Comparison of ENCODE assay signal across 19 cellular contexts in genomic region chr13:112510987-112511715, GRCh38.
DNase-seq lines count a peak whose midpoint lies in the region; ATAC-seq, FAIRE-seq and TF ChIP-seq lines count a peak whose summit lies in the region.
"Had no signal": no experiment of that assay in that cellular context is flagged by ENCODE, and none has a peak within 500 bp of the region (broad histone marks: within the 10 kb centered on the region; RNA-seq: fewer than 3 reads in every experiment).

No MANE protein-coding gene starts in this region.

- no peak for TF ChIP-seq EP300 in K562 (IDR thresholded peaks at IDR 0.05; ENCODE audit: low read length)

- H3K27me3 Mint-ChIP-seq in HFFc6 (ENCODE audit: insufficient read depth), result peaks cover 2% of the 10 kb centered on the region
- H3K27me3 Mint-ChIP-seq in natural killer cell treated with Interleukin-12 subunit alpha and Interleukin-12 subunit beta and Interleukin-15 and Interleukin-18, amount 100 ng/mL, for 72 hours, result no peaks in the 10 kb centered on the region
- no peaks in the 10 kb centered on the region for H3K27me3 Mint-ChIP-seq in type B pancreatic cell

- H3K36me3 Mint-ChIP-seq in HFFc6 (ENCODE audit: low read depth) (peaks cover 11% of the 10 kb centered on the region), type B pancreatic cell (peaks cover 15% of the 10 kb centered on the region)
- H3K36me3 Mint-ChIP-seq in natural killer cell treated with Interleukin-12 subunit alpha and Interleukin-12 subunit beta and Interleukin-15 and Interleukin-18, amount 100 ng/mL, for 72 hours, result no peaks in the 10 kb centered on the region

- no peak for TF ChIP-seq CTCF in HFFc6 (IDR thresholded peaks at IDR 0.05)
- TF ChIP-seq CTCF in K562 (IDR thresholded peaks at IDR 0.05 in 2 of 3, conservative IDR thresholded peaks at IDR 0.05 in 1 of 3; ENCODE audit: insufficient read depth in 2 of 3, low read depth in 1 of 3, low read length in 3 of 3), result no peak
- no peak for TF ChIP-seq CTCF in type B pancreatic cell (conservative IDR thresholded peaks at IDR 0.05)

- H2AFZ ChIP-seq in K562 (ENCODE audit: low read depth, low read length), result no peak overlapping the region

- H3K4me3 Mint-ChIP-seq in HFFc6 (no peak overlapping the region), type B pancreatic cell (no peak overlapping the region)
- no peak overlapping the region for H3K4me3 Mint-ChIP-seq in natural killer cell treated with Interleukin-12 subunit alpha and Interleukin-12 subunit beta and Interleukin-15 and Interleukin-18, amount 100 ng/mL, for 72 hours

- no peaks in the 10 kb centered on the region for H3K27me3 ChIP-seq in K562 (ENCODE audit: control insufficient read depth in 2 of 2, insufficient read depth in 2 of 2, low read length in 2 of 2)
- H3K27me3 ChIP-seq: ovary, Peyer's patch had no signal

- H3K9me1 ChIP-seq in K562 (ENCODE audit: control insufficient read depth, insufficient read depth, low read length), result no peaks in the 10 kb centered on the region

- no peak overlapping the region for H3K4me2 ChIP-seq in K562 (ENCODE audit: insufficient read depth, low read length)

- no peaks in the 10 kb centered on the region for H3K4me1 ChIP-seq in K562 (replicated peaks in 1 of 2; ENCODE audit: control insufficient read depth in 2 of 2, insufficient read depth in 2 of 2, low read length in 2 of 2)
- H3K4me1 ChIP-seq: Peyer's patch had no signal

- H3K9ac ChIP-seq in K562 (ENCODE audit: insufficient read depth in 1 of 2, low read depth in 2 of 2, low read length in 2 of 2), result no peak overlapping the region

- FAIRE-seq in K562 (lab: Jason Lieb, UNC), result no peak
- FAIRE-seq: TTC549 had no signal

- 88% methylated on average over 10 of the region's 10 CpGs for WGBS in K562 (ENCODE audit: insufficient coverage, low coverage, missing lambda C conversion rate)

- ATAC-seq in K562, result no peak
- peak; percentile 91 to 95 for ATAC-seq in natural killer cell treated with Interleukin-12 subunit alpha and Interleukin-12 subunit beta and Interleukin-15 and Interleukin-18, amount 100 ng/mL, for 72 hours
- ATAC-seq: HCT116 had no signal

- in situ Hi-C loops in K562 (cut with MboI), result no loop called here

- no peak overlapping the region for H3K27ac ChIP-seq in K562 (ENCODE audit: extremely low read depth, low read depth, low read length)
- H3K27ac ChIP-seq: ovary, Peyer's patch had no signal

- H3K9me3 Mint-ChIP-seq in HFFc6 (no peaks in the 10 kb centered on the region), type B pancreatic cell (no peaks in the 10 kb centered on the region)
- H3K9me3 Mint-ChIP-seq in natural killer cell treated with Interleukin-12 subunit alpha and Interleukin-12 subunit beta and Interleukin-15 and Interleukin-18, amount 100 ng/mL, for 72 hours, result no peaks in the 10 kb centered on the region

- H3K36me3 ChIP-seq in K562 (ENCODE audit: control insufficient read depth, insufficient read depth, low read length), result peaks cover 57% of the 10 kb centered on the region
- H3K36me3 ChIP-seq: ovary had no signal

- no peaks in the 10 kb centered on the region for H4K20me1 ChIP-seq in K562 (replicated peaks; ENCODE audit: control insufficient read depth, insufficient read depth, low read length)

- no peaks in the 10 kb centered on the region for H3K9me3 ChIP-seq in K562 (replicated peaks; ENCODE audit: control insufficient read depth, insufficient read depth, low read depth, low read length)
- H3K9me3 ChIP-seq: ovary, Peyer's patch had no signal

- peaks cover 13% of the 10 kb centered on the region for H3K4me1 Mint-ChIP-seq in HFFc6 (ENCODE audit: low read depth)
- H3K4me1 Mint-ChIP-seq in natural killer cell treated with Interleukin-12 subunit alpha and Interleukin-12 subunit beta and Interleukin-15 and Interleukin-18, amount 100 ng/mL, for 72 hours (ENCODE audit: low read depth in 2 of 2), result peaks cover 3 to 15% of the 10 kb centered on the region in 2 donors
- peaks cover 10% of the 10 kb centered on the region for H3K4me1 Mint-ChIP-seq in type B pancreatic cell (ENCODE audit: unreplicated experiment)

- no peaks in the 10 kb centered on the region for H3K79me2 ChIP-seq in K562 (ENCODE audit: control insufficient read depth, insufficient read depth, low read length)

- CTCF ChIA-PET in K562 (lab: Yijun Ruan, JAX; ENCODE audit: low intra/inter-chr PET ratio), result no interaction called here

- no TSS peak for BruUV-seq in K562 (replicated peaks; lab: Mats Ljungman, UMichigan)

- TF ChIP-seq RAD21 in K562 (CRISPR knock-in tag; conservative IDR thresholded peaks at IDR 0.05 in 1 of 2, IDR thresholded peaks at IDR 0.05 in 1 of 2), result no peak

- POLR2A ChIA-PET in K562 (lab: Yijun Ruan, JAX), result interaction anchor here (0.6 kb wide), 1 partner anchor 43 kb away, joined by 3 read pairs; no protein-coding TSS in a partner anchor

- DNase-seq in EH (ENCODE audit: low read depth) (peak; percentile 13), HFFc6 (no peak), K562 (ENCODE audit: extremely low read depth in 1 of 4, low spot score in 3 of 4) (no peak), type B pancreatic cell (ENCODE audit: extremely low spot score, unreplicated experiment) (no peak), NCI-H146 (lab: John Stamatoyannopoulos, UW) (no peak)
- DNase-seq in natural killer cell treated with Interleukin-12 subunit alpha and Interleukin-12 subunit beta and Interleukin-15 and Interleukin-18, amount 100 ng/mL, for 72 hours (ENCODE audit: low spot score), result no peak
- DNase-seq in stimulated activated CD4-positive, alpha-beta T cell treated with anti-CD3 and anti-CD28 coated beads, Interleukin-2, amount 100 ng/mL, for 48 hours, result no peak
- DNase-seq: activated CD8-positive, alpha-beta memory T cell treated with anti-CD3 and anti-CD28 coated beads for 24 hours; activated effector memory CD4-positive, alpha-beta T cell treated with anti-CD3 and anti-CD28 coated beads, Interleukin-2, amount 50 U/mL, for 16 hours; anterior cingulate cortex; COR-L47; Karpas-422; NCI-H2171 treated with DMSO at 0.1 percent for 48 hours; NCI-H774; ovary; Peyer's patch; substantia nigra had no signal

- TF ChIP-seq POLR2A in K562 (conservative IDR thresholded peaks at IDR 0.05), result no peak

- H3K4me3 ChIP-seq in K562, result no peak overlapping the region
- H3K4me3 ChIP-seq: ovary, Peyer's patch had no signal

- intact Hi-C loops in K562 (cut with micrococcal nuclease), result no loop called here

- peak overlapping the region; percentile 40; the same call in 1 of the 2 replicates for H3K27ac Mint-ChIP-seq in HFFc6
- no peak overlapping the region for H3K27ac Mint-ChIP-seq in natural killer cell treated with Interleukin-12 subunit alpha and Interleukin-12 subunit beta and Interleukin-15 and Interleukin-18, amount 100 ng/mL, for 72 hours
- no peak overlapping the region for H3K27ac Mint-ChIP-seq in type B pancreatic cell

TF ChIP-seq in K562, 482 proteins besides CTCF, POLR2A, EP300 and RAD21:
- TF ChIP-seq RBBP5 (IDR thresholded peaks at IDR 0.05; ENCODE audit: borderline replicate concordance, insufficient read depth, low read length, poor library complexity, severe bottlenecking) (no peak), ZNF316 (IDR thresholded peaks at IDR 0.05) (peak; percentile 20; the same call in 1 of the 2 replicates)
